In the genomic region with DNA sequence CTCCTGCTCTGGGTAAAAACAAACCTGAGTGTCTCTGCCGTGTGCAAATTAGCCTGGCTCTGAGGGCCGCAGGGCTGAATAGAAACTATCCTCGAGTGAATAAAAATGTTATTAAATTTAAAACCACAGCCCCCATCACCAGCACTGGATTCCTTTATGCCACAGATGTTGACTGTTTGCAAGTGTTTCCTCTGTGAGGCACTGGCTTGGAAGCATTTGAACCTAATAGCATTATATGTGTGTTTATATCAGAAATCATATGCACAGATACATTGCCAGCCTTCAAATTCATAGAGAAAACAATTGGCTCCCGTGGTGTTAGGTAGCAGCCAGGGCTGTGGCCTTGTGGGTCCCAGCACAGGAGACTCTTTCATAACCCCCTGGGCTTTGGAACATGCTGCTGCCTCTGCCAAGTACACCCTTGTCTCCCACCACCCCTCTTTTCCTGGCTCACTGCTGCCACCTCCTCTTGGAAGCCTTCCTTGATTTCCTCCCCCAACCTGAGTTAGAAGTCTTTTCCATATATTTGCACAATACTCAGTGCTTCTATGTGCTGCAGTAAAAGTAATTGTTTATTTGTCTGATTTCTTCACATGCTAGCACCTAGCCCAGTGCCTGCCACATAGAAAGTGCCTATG, we compare ENCODE assay signal across 21 cellular contexts.
DNase-seq lines count a peak whose midpoint lies in the region; ATAC-seq and TF ChIP-seq lines count a peak whose summit lies in the region.
"Had no signal": no experiment of that assay in that cellular context is flagged by ENCODE, and none has a peak within 500 bp of the region (broad histone marks: within the 10 kb centered on the region; RNA-seq: fewer than 3 reads in every experiment).

No MANE protein-coding gene starts in this region.

- H3K9me3 ChIP-seq in BE2C (no peaks in the 10 kb centered on the region; the same call in 1 of the 2 replicates), HUES48 (ENCODE audit: control insufficient read depth, insufficient read depth, low read length) (no peaks in the 10 kb centered on the region)
- H3K9me3 ChIP-seq: ascending aorta, mucosa of descending colon had no signal

- no peak overlapping the region for H2AK5ac ChIP-seq in mesendoderm (ENCODE audit: low read length)

- H3K56ac ChIP-seq in mesendoderm (ENCODE audit: low read length), result no peak overlapping the region

- no peaks in the 10 kb centered on the region for H3K79me2 ChIP-seq in mesendoderm (ENCODE audit: control insufficient read depth, insufficient read depth, low read length)

- H3K18ac ChIP-seq in mesendoderm (ENCODE audit: low read length), result peak overlapping the region; percentile 62

- no peaks in the 10 kb centered on the region for H3K9me3 Mint-ChIP-seq in activated T-helper 1 cell treated with anti-CD3 and anti-CD28 coated beads, Interleukin-12 subunit alpha, Interleukin-12 subunit beta, Interleukin-2, Interleukin-4 antibody, amounts not matched to agents 30 ng/mL and 10 ng/mL and 1 ng/mL, durations not matched to agents 14 hours and 24 hours and 36 hours

- peaks cover 16% of the 10 kb centered on the region for H3K4me1 Mint-ChIP-seq in activated T-helper 1 cell treated with anti-CD3 and anti-CD28 coated beads, Interleukin-12 subunit alpha, Interleukin-12 subunit beta, Interleukin-2, Interleukin-4 antibody, amounts not matched to agents 30 ng/mL and 10 ng/mL and 1 ng/mL, durations not matched to agents 14 hours and 24 hours and 36 hours (ENCODE audit: low read depth)

- no peak for ATAC-seq in GM21825 (IDR thresholded peaks at IDR 0.05; ENCODE audit: unreplicated experiment)
- ATAC-seq: left ventricle myocardium superior, mucosa of descending colon had no signal

- H3K4me2 ChIP-seq in mesendoderm (ENCODE audit: low read length), result no peak overlapping the region
- H3K4me2 ChIP-seq: PC-9 had no signal

- H3K27me3 Mint-ChIP-seq in activated T-helper 1 cell treated with anti-CD3 and anti-CD28 coated beads, Interleukin-12 subunit alpha, Interleukin-12 subunit beta, Interleukin-2, Interleukin-4 antibody, amounts not matched to agents 30 ng/mL and 10 ng/mL and 1 ng/mL, durations not matched to agents 14 hours and 24 hours and 36 hours (ENCODE audit: insufficient read depth), result no peaks in the 10 kb centered on the region
- H3K27me3 Mint-ChIP-seq: activated CD4-positive, alpha-beta T cell treated with anti-CD3 and anti-CD28 coated beads for 36 hours; activated naive CD8-positive, alpha-beta T cell had no signal

- intact Hi-C loops in activated T-helper 1 cell treated with anti-CD3 and anti-CD28 coated beads, Interleukin-12 subunit alpha, Interleukin-12 subunit beta, Interleukin-2, Interleukin-4 antibody, amounts not matched to agents 30 ng/mL and 10 ng/mL and 1 ng/mL, durations not matched to agents 14 hours and 24 hours and 36 hours (cut with micrococcal nuclease), result no loop called here

- H4K8ac ChIP-seq in mesendoderm (ENCODE audit: low read depth, low read length), result no peak overlapping the region

- H3K4me3 ChIP-seq in BE2C (ENCODE audit: low read depth, low read length), result peak overlapping the region; percentile 16; the same call in 1 of the 2 replicates
- no peak overlapping the region for H3K4me3 ChIP-seq in HUES48 (ENCODE audit: low read depth, low read length)
- H3K4me3 ChIP-seq in mesendoderm (ENCODE audit: low read length), result no peak overlapping the region
- H3K4me3 ChIP-seq: ascending aorta, mucosa of descending colon, PC-9 had no signal

- no peak for DNase-seq in BE2C
- DNase-seq in activated T-helper 1 cell treated with anti-CD3 and anti-CD28 coated beads, Interleukin-12 subunit alpha, Interleukin-12 subunit beta, Interleukin-2, Interleukin-4 antibody, amounts not matched to agents 30 ng/mL and 10 ng/mL and 1 ng/mL, durations not matched to agents 14 hours and 24 hours and 36 hours (ENCODE audit: low spot score), result no peak
- DNase-seq in mesendoderm, result no peak
- no peak for DNase-seq in islet precursor cell
- no peak for DNase-seq in activated CD4-positive, alpha-beta T cell treated with anti-CD3 and anti-CD28 coated beads, Interleukin-2, amount 50 U/mL, for 4 hours
- no peak for DNase-seq in GM19240 (ENCODE audit: insufficient read length, low spot score)
- DNase-seq: hippocampal formation, Kasumi-1, left ventricle myocardium superior, mucosa of descending colon, NCI-H1092, NCI-H2029 treated with DMSO at 0.1 percent for 48 hours, NCI-H446, T-helper 1 cell had no signal

- H3K9ac ChIP-seq in HUES48 (ENCODE audit: low read depth, low read length), result no peak overlapping the region
- no peak overlapping the region for H3K9ac ChIP-seq in mesendoderm (ENCODE audit: low read length)

- H2BK120ac ChIP-seq in mesendoderm (ENCODE audit: low read depth, low read length), result no peak overlapping the region

- H2BK15ac ChIP-seq in mesendoderm (replicated peaks; ENCODE audit: low read depth), result no peak overlapping the region

- H3K27me3 ChIP-seq in BE2C, result no peaks in the 10 kb centered on the region
- no peaks in the 10 kb centered on the region for H3K27me3 ChIP-seq in HUES48 (ENCODE audit: control insufficient read depth, insufficient read depth, low read length)
- no peaks in the 10 kb centered on the region for H3K27me3 ChIP-seq in mesendoderm (ENCODE audit: insufficient read depth, low read length, poor library complexity)
- H3K27me3 ChIP-seq: ascending aorta had no signal

- H3K36me3 ChIP-seq in BE2C (no peaks in the 10 kb centered on the region), HUES48 (ENCODE audit: control insufficient read depth, insufficient read depth, low read length) (no peaks in the 10 kb centered on the region), mesendoderm (ENCODE audit: control insufficient read depth, insufficient read depth, low read length) (no peaks in the 10 kb centered on the region)
- H3K36me3 ChIP-seq: ascending aorta had no signal

- H3K27ac Mint-ChIP-seq in activated T-helper 1 cell treated with anti-CD3 and anti-CD28 coated beads, Interleukin-12 subunit alpha, Interleukin-12 subunit beta, Interleukin-2, Interleukin-4 antibody, amounts not matched to agents 30 ng/mL and 10 ng/mL and 1 ng/mL, durations not matched to agents 14 hours and 24 hours and 36 hours, result peak overlapping the region; percentile 10
- H3K27ac Mint-ChIP-seq: activated CD4-positive, alpha-beta T cell treated with anti-CD3 and anti-CD28 coated beads for 36 hours; activated naive CD8-positive, alpha-beta T cell had no signal

- H3K4me1 ChIP-seq in BE2C, result peaks cover 7% of the 10 kb centered on the region; the same call in 1 of the 2 replicates
- H3K4me1 ChIP-seq in HUES48 (ENCODE audit: control insufficient read depth, insufficient read depth, low read length), result peaks cover 25% of the 10 kb centered on the region
- peaks cover 8% of the 10 kb centered on the region for H3K4me1 ChIP-seq in mesendoderm (ENCODE audit: control insufficient read depth, low read depth, low read length)
- H3K4me1 ChIP-seq: ascending aorta had no signal

- no peak overlapping the region for H3K4ac ChIP-seq in mesendoderm (ENCODE audit: low read depth, low read length)

- H4K5ac ChIP-seq in mesendoderm (ENCODE audit: low read length), result no peak overlapping the region

- no CpG with 5 or more reads among the region's 4 CpGs for WGBS in mesendoderm (ENCODE audit: extremely low coverage, insufficient coverage, low lambda C conversion rate)

- H2BK5ac ChIP-seq in mesendoderm (ENCODE audit: low read length), result no peak overlapping the region

- peak overlapping the region; percentile 28 for H3K27ac ChIP-seq in HUES48 (ENCODE audit: low read depth, low read length)
- no peak overlapping the region for H3K27ac ChIP-seq in mesendoderm (ENCODE audit: low read depth, low read length)
- H3K27ac ChIP-seq: ascending aorta, epithelial cell of prostate, PC-9 had no signal

- no peak for TF ChIP-seq CTCF in BE2C (IDR thresholded peaks at IDR 0.05; ENCODE audit: low read depth, low read length)

- no peaks in the 10 kb centered on the region for H3K79me1 ChIP-seq in mesendoderm (ENCODE audit: low read length)

- no peak overlapping the region for H3K23ac ChIP-seq in mesendoderm (ENCODE audit: low read length)

- no peak overlapping the region for H3K4me3 Mint-ChIP-seq in activated T-helper 1 cell treated with anti-CD3 and anti-CD28 coated beads, Interleukin-12 subunit alpha, Interleukin-12 subunit beta, Interleukin-2, Interleukin-4 antibody, amounts not matched to agents 30 ng/mL and 10 ng/mL and 1 ng/mL, durations not matched to agents 14 hours and 24 hours and 36 hours
- H3K4me3 Mint-ChIP-seq: activated CD4-positive, alpha-beta T cell treated with anti-CD3 and anti-CD28 coated beads for 36 hours; activated naive CD8-positive, alpha-beta T cell had no signal

- H3K36me3 Mint-ChIP-seq in activated T-helper 1 cell treated with anti-CD3 and anti-CD28 coated beads, Interleukin-12 subunit alpha, Interleukin-12 subunit beta, Interleukin-2, Interleukin-4 antibody, amounts not matched to agents 30 ng/mL and 10 ng/mL and 1 ng/mL, durations not matched to agents 14 hours and 24 hours and 36 hours (ENCODE audit: low read depth), result no peaks in the 10 kb centered on the region
